In genomic region chr10:87547734-87548311, GRCh38 we compare ENCODE assay signal across 10 cellular contexts. TPM values are rescaled to one million over a fixed set of nuclear protein-coding genes. Genes with fewer than 3 reads are reported as not detected.
DNase-seq lines count a peak whose midpoint lies in the region; ATAC-seq and TF ChIP-seq lines count a peak whose summit lies in the region.
"Had no signal": no experiment of that assay in that cellular context is flagged by ENCODE, and none has a peak within 500 bp of the region (broad histone marks: within the 10 kb centered on the region; RNA-seq: fewer than 3 reads in every experiment).

No MANE protein-coding gene starts in this region.

- H3K36me3 ChIP-seq in breast epithelium, result no peaks in the 10 kb centered on the region
- H3K36me3 ChIP-seq in adipocyte (ENCODE audit: control insufficient read depth, insufficient read depth, low read length, severe bottlenecking), result no peaks in the 10 kb centered on the region
- H3K36me3 ChIP-seq in iPS-20b (ENCODE audit: insufficient read depth, low read depth, low read length), result peaks cover 22% of the 10 kb centered on the region
- no peaks in the 10 kb centered on the region for H3K36me3 ChIP-seq in uterus

- no peaks in the 10 kb centered on the region for H3K4me1 ChIP-seq in breast epithelium
- H3K4me1 ChIP-seq in adipocyte (ENCODE audit: control insufficient read depth, insufficient read depth, low read length), result peaks cover 54% of the 10 kb centered on the region
- H3K4me1 ChIP-seq in iPS-20b (ENCODE audit: insufficient read depth, low read length), result peaks cover 30% of the 10 kb centered on the region
- no peaks in the 10 kb centered on the region for H3K4me1 ChIP-seq in uterus

- no peaks in the 10 kb centered on the region for H3K4me1 Mint-ChIP-seq in MCF 10A (ENCODE audit: insufficient read depth, unreplicated experiment)

- POLR2A ChIA-PET in MCF 10A (lab: Yijun Ruan, JAX), result interaction anchor here (1.0 kb wide), 1 partner anchor 131 kb away, joined by 3 read pairs; no protein-coding TSS in a partner anchor

- H3K27ac ChIP-seq in breast epithelium (no peak overlapping the region), iPS-20b (ENCODE audit: low read length) (peak overlapping the region; percentile 4), uterus (peak overlapping the region; percentile 26 to 53)

- intact Hi-C loops in MCF 10A (cut with micrococcal nuclease) (no loop called here), breast epithelium (cut with DNase I; ENCODE audit: low total_unique reads) (no loop called here), uterus (cut with DNase I; ENCODE audit: low total_unique reads) (no loop called here)

- no TSS peak for BruUV-seq in MCF 10A (replicated peaks; lab: Mats Ljungman, UMichigan)

- CTCF ChIA-PET in MCF 10A (lab: Yijun Ruan, JAX), result interaction anchor here (0.7 to 1.6 kb wide), 3 partner anchors 10 to 187 kb away, joined by 3 to 6 read pairs (median 4); no protein-coding TSS in a partner anchor

- H3K9me3 Mint-ChIP-seq in MCF 10A (ENCODE audit: unreplicated experiment), result peaks cover 6% of the 10 kb centered on the region

- H3K27me3 ChIP-seq in breast epithelium (no peaks in the 10 kb centered on the region), adipocyte (replicated peaks; ENCODE audit: control insufficient read depth, insufficient read depth, low read length) (no peaks in the 10 kb centered on the region), iPS-20b (ENCODE audit: insufficient read depth, low read length) (no peaks in the 10 kb centered on the region), uterus (no peaks in the 10 kb centered on the region)

- no peak overlapping the region for H3K4me3 Mint-ChIP-seq in MCF 10A (ENCODE audit: unreplicated experiment)

- H3K9ac ChIP-seq in adipocyte (ENCODE audit: low read length), result peak overlapping the region; percentile 53
- H3K9ac ChIP-seq in iPS-20b (ENCODE audit: low read depth, low read length), result peak overlapping the region; percentile 29; the same call in 1 of the 2 replicates

- TF ChIP-seq POLR2A in breast epithelium (IDR thresholded peaks at IDR 0.05), result no peak
- TF ChIP-seq POLR2A in uterus (IDR thresholded peaks at IDR 0.05), result no peak

- peaks cover 18% of the 10 kb centered on the region for H3K36me3 Mint-ChIP-seq in MCF 10A (ENCODE audit: insufficient read depth, unreplicated experiment)

- H3K27me3 Mint-ChIP-seq in MCF 10A (ENCODE audit: insufficient read depth, unreplicated experiment), result no peaks in the 10 kb centered on the region

- TF ChIP-seq CTCF in MCF 10A (IDR thresholded peaks at IDR 0.05; ENCODE audit: unreplicated experiment), result no peak
- TF ChIP-seq CTCF in breast epithelium (IDR thresholded peaks at IDR 0.05), result no peak
- TF ChIP-seq CTCF in uterus (IDR thresholded peaks at IDR 0.05), result no peak

- no peak for ATAC-seq in HG03571 (IDR thresholded peaks at IDR 0.05; ENCODE audit: unreplicated experiment)

- H3K4me3 ChIP-seq in breast epithelium (no peak overlapping the region), adipocyte (ENCODE audit: low read length) (peak overlapping the region; percentile 61), iPS-20b (ENCODE audit: low read length) (peak overlapping the region; percentile 36; the same call in 1 of the 2 replicates), uterus (no peak overlapping the region)

- H3K9me3 ChIP-seq in breast epithelium (peaks cover 4 to 5% of the 10 kb centered on the region in 2 donors), adipocyte (ENCODE audit: control insufficient read depth, low read length) (no peaks in the 10 kb centered on the region), iPS-20b (ENCODE audit: insufficient read depth, low read depth, low read length) (peaks cover 4% of the 10 kb centered on the region), uterus (peaks cover 0 to 4% of the 10 kb centered on the region in 2 donors)

- DNase-seq in MCF 10A (ENCODE audit: unreplicated experiment), result peak; percentile 19
- no peak for DNase-seq in breast epithelium (ENCODE audit: low spot score in 2 of 2)
- peak; percentile 67 for DNase-seq in adipocyte (ENCODE audit: low read depth)
- DNase-seq in uterus, result no peak
- DNase-seq in stimulated activated CD4-positive, alpha-beta T cell treated with anti-CD3 and anti-CD28 coated beads, Interleukin-4, amount 100 ng/mL, for 24 hours, result no peak
- no peak for DNase-seq in NCI-H2196 (lab: John Stamatoyannopoulos, UW; ENCODE audit: unreplicated experiment)
- DNase-seq: effector memory CD4-positive, alpha-beta T cell; small intestine had no signal

- no peak overlapping the region for H3K27ac Mint-ChIP-seq in MCF 10A (ENCODE audit: low read depth, unreplicated experiment)

RNA-seq across cellular contexts. Expression of gene MINPP1, which starts 43.1 kb away (rescaled TPM):
- total RNA-seq in MCF 10A (2022), result 12.3 and 14.9 TPM in 2 replicates
- total RNA-seq in breast epithelium, result 10 to 100 TPM; 13.0 to 22.0 (median 18.7) TPM
- total RNA-seq in uterus, result 10 to 100 TPM in 3 of 4 donors, 1 to 10 TPM in 1; 3.1 to 34.4 (median 19.3) TPM

Comparison
In these comparisons a context has a peak if more than half of its experiments do, and no peak if none do; other contexts are left out.
1. DNase-seq: peak in MCF 10A (single experiment) and adipocyte (single experiment); none in breast epithelium (0 of 2), uterus (0 of 2), stimulated activated CD4-positive, alpha-beta T cell treated with anti-CD3 and anti-CD28 coated beads, Interleukin-4, amount 100 ng/mL, for 24 hours (single experiment) and NCI-H2196 (single experiment).
2. H3K27ac ChIP-seq: peak in iPS-20b (single experiment) and uterus (2 of 2); none in breast epithelium (0 of 2).
3. H3K4me3 ChIP-seq: peak in adipocyte (single experiment) and iPS-20b (single experiment); none in breast epithelium (0 of 3) and uterus (0 of 2).